Comparison of ENCODE assay signal across 11 cellular contexts in the genomic region with DNA sequence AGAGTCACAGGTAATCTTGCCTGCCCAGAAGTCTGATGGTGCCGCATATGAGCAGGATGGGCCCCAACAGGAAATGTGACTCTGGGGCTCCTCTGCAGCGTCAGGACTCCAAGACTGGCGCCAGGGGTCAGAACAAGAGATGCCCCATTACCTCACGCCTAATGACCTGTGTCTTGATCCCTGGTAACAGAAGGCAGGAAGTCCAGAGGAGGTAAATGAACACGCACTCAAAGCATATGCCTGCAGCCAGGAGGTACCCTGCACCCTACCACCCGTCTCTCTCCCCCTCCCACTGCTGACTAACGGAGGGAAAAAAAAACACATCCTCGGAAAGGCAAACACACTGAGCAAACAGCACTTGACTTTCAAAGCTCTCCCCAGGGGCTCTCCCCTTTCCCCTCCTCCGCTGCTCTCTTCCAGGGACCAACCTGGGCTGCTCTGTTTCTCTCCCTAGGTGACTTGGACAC. TPM values are rescaled to one million over a fixed set of nuclear protein-coding genes. Genes with fewer than 3 reads are reported as not detected.
A peak's percentile ranks its signal among the peaks of the same experiment; 100 is the strongest.
DNase-seq lines count a peak whose midpoint lies in the region; ATAC-seq and TF ChIP-seq lines count a peak whose summit lies in the region.
"Had no signal": no experiment of that assay in that cellular context is flagged by ENCODE, and none has a peak within 500 bp of the region (broad histone marks: within the 10 kb centered on the region; RNA-seq: fewer than 3 reads in every experiment).

No MANE protein-coding gene starts in this region.

- H3K9me1 ChIP-seq in IMR-90 (ENCODE audit: insufficient read depth, low read length) = no peaks in the 10 kb centered on the region

- no peak overlapping the region for H3K14ac ChIP-seq in IMR-90 (replicated peaks; ENCODE audit: low read depth, low read length)

- peak overlapping the region in 5 of 11 experiments; percentile 7 to 61 (median 15); a peak in 8 of 22 replicates for H3K9ac ChIP-seq in BLaER1 treated with 17β-estradiol and CSF1 and Interleukin-3, amounts not matched to agents 10 nM and 100 nM
- H3K9ac ChIP-seq in IMR-90 (ENCODE audit: low read depth, low read length) = no peak overlapping the region
- H3K9ac ChIP-seq: KMS-11 had no signal

- BruUV-seq in IMR-90 (replicated peaks; lab: Mats Ljungman, UMichigan) = no TSS peak

- peaks cover 0 to 12% (median 11%) of the 10 kb centered on the region in 11 experiments; a peak in 15 of 22 replicates for H3K9me3 ChIP-seq in BLaER1 treated with 17β-estradiol and CSF1 and Interleukin-3, amounts not matched to agents 10 nM and 100 nM (replicated peaks in 1 of 11)
- H3K9me3 ChIP-seq in IMR-90 (ENCODE audit: control insufficient read depth, insufficient read depth, low read length) = no peaks in the 10 kb centered on the region

- H3K4ac ChIP-seq in IMR-90 (ENCODE audit: low read depth, low read length) = no peak overlapping the region

- no peak overlapping the region for H2BK15ac ChIP-seq in IMR-90 (ENCODE audit: low read depth, low read length)

- POLR2A ChIA-PET in IMR-90 (lab: Charles Lee; ENCODE audit: unreplicated experiment) = no interaction called here

- H2BK5ac ChIP-seq in IMR-90 (ENCODE audit: low read depth, low read length, poor library complexity, severe bottlenecking) = no peak overlapping the region

- TF ChIP-seq RAD21 in IMR-90 (IDR thresholded peaks at IDR 0.05; ENCODE audit: low read length) = no peak

- ATAC-seq in IMR-90 (ENCODE audit: low read depth) (no peak), GM18873 (IDR thresholded peaks at IDR 0.05; ENCODE audit: low FRiP score, unreplicated experiment) (no peak), HG02642 (IDR thresholded peaks at IDR 0.05; ENCODE audit: poor library complexity, unreplicated experiment) (no peak)

- no peak for TF ChIP-seq CTCF in IMR-90 (conservative IDR thresholded peaks at IDR 0.05; ENCODE audit: low read depth, low read length)

- peaks cover 22 to 79% (median 59%) of the 10 kb centered on the region in 10 experiments for H3K4me1 ChIP-seq in BLaER1 treated with 17β-estradiol and CSF1 and Interleukin-3, amounts not matched to agents 10 nM and 100 nM
- H3K4me1 ChIP-seq in IMR-90 (ENCODE audit: control insufficient read depth, insufficient read depth, low read length) = no peaks in the 10 kb centered on the region

- CTCF ChIA-PET in IMR-90 (lab: Yijun Ruan, JAX) = interaction anchor here (0.6 kb wide), 1 partner anchor 1894 kb away, joined by 3 read pairs; no protein-coding TSS in a partner anchor

- no peak overlapping the region for H3K23ac ChIP-seq in IMR-90 (ENCODE audit: low read depth, low read length)

- no peak overlapping the region for H4K5ac ChIP-seq in IMR-90 (ENCODE audit: low read depth, low read length)

- no peaks in the 10 kb centered on the region for H3K36me3 ChIP-seq in BLaER1 treated with 17β-estradiol and CSF1 and Interleukin-3, amounts not matched to agents 10 nM and 100 nM
- no peaks in the 10 kb centered on the region for H3K36me3 ChIP-seq in IMR-90 (ENCODE audit: control insufficient read depth, insufficient read depth, low read length)

- no peak overlapping the region for H2BK120ac ChIP-seq in IMR-90 (ENCODE audit: low read depth, low read length)

- H2AFZ ChIP-seq in IMR-90 (replicated peaks; ENCODE audit: low read length, poor library complexity) = peak overlapping the region; percentile 51

- no peak overlapping the region for H3K4me3 ChIP-seq in BLaER1 treated with 17β-estradiol and CSF1 and Interleukin-3, amounts not matched to agents 10 nM and 100 nM
- H3K4me3 ChIP-seq in IMR-90 (ENCODE audit: insufficient read depth, low read depth, low read length) = no peak overlapping the region

- no peak for TF ChIP-seq POLR2A in IMR-90 (IDR thresholded peaks at IDR 0.05; ENCODE audit: low read depth, low read length)

- 10% methylated on average over 2 of the region's 9 CpGs; no CpG with 5 or more reads in 1 of the 2 experiments for WGBS in IMR-90 (ENCODE audit: extremely low coverage in 2 of 2, insufficient read length in 1 of 2), 2 experiments

- no peak overlapping the region for H2AK9ac ChIP-seq in IMR-90 (replicated peaks; ENCODE audit: low read depth, low read length, poor library complexity)

- H2AK5ac ChIP-seq in IMR-90 (ENCODE audit: low read depth, low read length) = no peak overlapping the region

- H4K8ac ChIP-seq in IMR-90 (ENCODE audit: low read depth in 2 of 2, low read length in 2 of 2) = no peak overlapping the region

- in situ Hi-C loops in IMR-90 (cut with MboI; ENCODE audit: low sequenced_read_pairs) = no loop called here

- peak overlapping the region in 6 of 11 experiments; percentile 13 to 55 (median 22); a peak in 7 of 22 replicates for H3K27ac ChIP-seq in BLaER1 treated with 17β-estradiol and CSF1 and Interleukin-3, amounts not matched to agents 10 nM and 100 nM
- H3K27ac ChIP-seq in IMR-90 (ENCODE audit: insufficient read depth, low read length) = no peak overlapping the region
- H3K27ac ChIP-seq: KMS-11 had no signal

- no peaks in the 10 kb centered on the region for H3K27me3 ChIP-seq in BLaER1 treated with 17β-estradiol and CSF1 and Interleukin-3, amounts not matched to agents 10 nM and 100 nM
- H3K27me3 ChIP-seq in IMR-90 (ENCODE audit: control insufficient read depth, insufficient read depth, low read length) = peaks cover 12% of the 10 kb centered on the region

- H3K4me2 ChIP-seq in BLaER1 treated with 17β-estradiol and CSF1 and Interleukin-3, amounts not matched to agents 10 nM and 100 nM = peak overlapping the region; percentile 53 to 89 (median 81)
- no peak overlapping the region for H3K4me2 ChIP-seq in IMR-90 (ENCODE audit: low read depth, low read length)
- H3K4me2 ChIP-seq: KMS-11 had no signal

- dilution Hi-C loops in IMR-90 (cut with HindIII; ENCODE audit: low sequenced_read_pairs, unreplicated experiment) = no loop called here

- no peaks in the 10 kb centered on the region for H4K20me1 ChIP-seq in BLaER1 treated with 17β-estradiol and CSF1 and Interleukin-3, amounts not matched to agents 10 nM and 100 nM
- H4K20me1 ChIP-seq in IMR-90 (ENCODE audit: insufficient read depth, low read length) = no peaks in the 10 kb centered on the region

- no peak overlapping the region for H3K18ac ChIP-seq in IMR-90 (ENCODE audit: low read depth, low read length)

- H4K91ac ChIP-seq in IMR-90 (ENCODE audit: insufficient read depth, low read depth, low read length) = no peak overlapping the region

- DNase-seq in IMR-90 (no peak), NCI-H526 (lab: John Stamatoyannopoulos, UW) (peak; percentile 66 to 79), kidney glomerular epithelial cell (lab: John Stamatoyannopoulos, UW) (peak; percentile 41), T-helper 9 cell (no peak), GF-D8 (lab: John Stamatoyannopoulos, UW) (no peak)
- DNase-seq: activated effector memory CD4-positive, alpha-beta T cell treated with Interleukin-2 at 50 U/mL for 16 hours; head of caudate nucleus had no signal

- no peak overlapping the region for H3K56ac ChIP-seq in IMR-90 (ENCODE audit: extremely low read depth, insufficient read depth, low read length)

- H3K79me1 ChIP-seq in IMR-90 (ENCODE audit: low read depth in 1 of 2, low read length in 2 of 2) = no peaks in the 10 kb centered on the region

- intact Hi-C loops in IMR-90 (cut with micrococcal nuclease) = no loop called here

- H2BK20ac ChIP-seq in IMR-90 (ENCODE audit: low read depth, low read length) = no peak overlapping the region

TF ChIP-seq in IMR-90, 13 proteins besides CTCF, POLR2A, EP300 and RAD21:
- TF ChIP-seq RFX5 (IDR thresholded peaks at IDR 0.05; ENCODE audit: low read depth, low read length) (no peak), RCOR1 (IDR thresholded peaks at IDR 0.05; ENCODE audit: insufficient replicate concordance, low read length) (no peak), NFE2L2 (IDR thresholded peaks at IDR 0.05; ENCODE audit: low read depth, low read length) (no peak)
- TF ChIP-seq, protein P1, sequence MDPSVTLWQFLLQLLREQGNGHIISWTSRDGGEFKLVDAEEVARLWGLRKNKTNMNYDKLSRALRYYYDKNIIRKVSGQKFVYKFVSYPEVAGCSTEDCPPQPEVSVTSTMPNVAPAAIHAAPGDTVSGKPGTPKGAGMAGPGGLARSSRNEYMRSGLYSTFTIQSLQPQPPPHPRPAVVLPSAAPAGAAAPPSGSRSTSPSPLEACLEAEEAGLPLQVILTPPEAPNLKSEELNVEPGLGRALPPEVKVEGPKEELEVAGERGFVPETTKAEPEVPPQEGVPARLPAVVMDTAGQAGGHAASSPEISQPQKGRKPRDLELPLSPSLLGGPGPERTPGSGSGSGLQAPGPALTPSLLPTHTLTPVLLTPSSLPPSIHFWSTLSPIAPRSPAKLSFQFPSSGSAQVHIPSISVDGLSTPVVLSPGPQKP (IDR thresholded peaks at IDR 0.05; ENCODE audit: borderline replicate concordance, low read depth, low read length) = no peak

RNA-seq across cellular contexts. Expression of a gene that starts 37.3 kb away (rescaled TPM):
- not detected in 2 replicates for total RNA-seq in IMR-90 (2012; rRNA removed)
- polyA plus RNA-seq in IMR-90 (2012; rRNA removed) = not detected in 2 replicates
- polyA plus RNA-seq in IMR-90 (2012; cell fraction: cytosol; rRNA removed) = not detected in 2 replicates
- polyA plus RNA-seq in IMR-90 (2012; cell fraction: nucleus; rRNA removed; ENCODE audit: low replicate concordance) = not detected in 2 replicates

RNA-seq across cellular contexts. Expression of a gene that starts 50.9 kb away (rescaled TPM):
- total RNA-seq in IMR-90 (2012; rRNA removed) = not detected in 2 replicates
- not detected in 2 replicates for polyA plus RNA-seq in IMR-90 (2012; rRNA removed)
- polyA plus RNA-seq in IMR-90 (2012; cell fraction: cytosol; rRNA removed) = not detected in 2 replicates
- not detected in 2 replicates for polyA plus RNA-seq in IMR-90 (2012; cell fraction: nucleus; rRNA removed; ENCODE audit: low replicate concordance)

Comparison
In these comparisons a context has a peak if more than half of its experiments do, and no peak if none do; other contexts are left out.
1. DNase-seq: peak in NCI-H526 (2 of 2) and kidney glomerular epithelial cell (single experiment); none in IMR-90 (single experiment), T-helper 9 cell (single experiment) and GF-D8 (single experiment).